ENCODE assay signal across 19 cellular contexts in genomic region chr10:61682323-61682722, GRCh38. TPM values are rescaled to one million over a fixed set of nuclear protein-coding genes. Genes with fewer than 3 reads are reported as not detected.
"Had no signal": no experiment of that assay in that cellular context is flagged by ENCODE, and none has a peak within 500 bp of the region (broad histone marks: within the 10 kb centered on the region; RNA-seq: fewer than 3 reads in every experiment).

No MANE protein-coding gene starts in this region.

- DNase-seq: activated CD4-positive, alpha-beta memory T cell treated with anti-CD3 and anti-CD28 coated beads for 36 hours; activated CD4-positive, alpha-beta T cell treated with anti-CD3 and anti-CD28 coated beads for 36 hours; activated effector memory CD4-positive, alpha-beta T cell treated with anti-CD3 and anti-CD28 coated beads, Interleukin-2, amount 50 U/mL, for 16 hours; activated T-cell treated with anti-CD3 and anti-CD28 coated beads, Interleukin-2, amount 50 U/mL, for 4 hours; effector memory CD4-positive, alpha-beta T cell; hypothalamus; kidney; left ventricle myocardium superior; mucosa of descending colon; naive thymus-derived CD4-positive, alpha-beta T cell; ovary; stimulated activated naive CD8-positive, alpha-beta T cell treated with anti-CD3 and anti-CD28 coated beads, Interleukin-15, amount 100 ng/mL, for 72 hours; T-helper 17 cell; upper lobe of right lung; WERI-Rb-1 had no signal

- H3K9me3 ChIP-seq: mucosa of descending colon, ovary, upper lobe of right lung had no signal

- H3K27ac Mint-ChIP-seq: activated CD4-positive, alpha-beta memory T cell treated with anti-CD3 and anti-CD28 coated beads for 36 hours; activated CD4-positive, alpha-beta T cell treated with anti-CD3 and anti-CD28 coated beads for 36 hours; activated naive CD4-positive, alpha-beta T cell treated with anti-CD3 and anti-CD28 coated beads, Interleukin-2, amount 50 U/mL, for 72 hours; memory B cell; naive thymus-derived CD4-positive, alpha-beta T cell; stimulated activated naive CD8-positive, alpha-beta T cell treated with anti-CD3 and anti-CD28 coated beads, Interleukin-15, amount 100 ng/mL, for 72 hours; T-helper 17 cell had no signal

- H3K4me3 Mint-ChIP-seq: activated CD4-positive, alpha-beta memory T cell treated with anti-CD3 and anti-CD28 coated beads for 36 hours; activated CD4-positive, alpha-beta T cell treated with anti-CD3 and anti-CD28 coated beads for 36 hours; activated T-cell treated with anti-CD3 and anti-CD28 coated beads, Interleukin-2, amount 50 U/mL, for 4 hours; central memory CD8-positive, alpha-beta T cell; memory B cell; naive thymus-derived CD4-positive, alpha-beta T cell; stimulated activated naive CD8-positive, alpha-beta T cell treated with anti-CD3 and anti-CD28 coated beads, Interleukin-15, amount 100 ng/mL, for 72 hours; T-helper 17 cell had no signal

- H3K4me1 Mint-ChIP-seq: activated CD4-positive, alpha-beta T cell treated with anti-CD3 and anti-CD28 coated beads for 36 hours; central memory CD8-positive, alpha-beta T cell; memory B cell; naive thymus-derived CD4-positive, alpha-beta T cell; stimulated activated naive CD8-positive, alpha-beta T cell treated with anti-CD3 and anti-CD28 coated beads, Interleukin-15, amount 100 ng/mL, for 72 hours; T-helper 17 cell had no signal

- ATAC-seq: activated CD4-positive, alpha-beta T cell treated with anti-CD3 and anti-CD28 coated beads for 36 hours; activated naive CD4-positive, alpha-beta T cell treated with anti-CD3 and anti-CD28 coated beads, Interleukin-2, amount 50 U/mL, for 72 hours; activated T-cell treated with anti-CD3 and anti-CD28 coated beads, Interleukin-2, amount 50 U/mL, for 4 hours; left ventricle myocardium superior; mucosa of descending colon; naive thymus-derived CD4-positive, alpha-beta T cell; sciatic nerve; stimulated activated naive CD8-positive, alpha-beta T cell treated with anti-CD3 and anti-CD28 coated beads, Interleukin-15, amount 100 ng/mL, for 72 hours; T-helper 17 cell; upper lobe of right lung had no signal

- FAIRE-seq: kidney had no signal

- H3K36me3 Mint-ChIP-seq: activated CD4-positive, alpha-beta memory T cell treated with anti-CD3 and anti-CD28 coated beads for 36 hours; activated naive CD4-positive, alpha-beta T cell treated with anti-CD3 and anti-CD28 coated beads, Interleukin-2, amount 50 U/mL, for 72 hours; memory B cell; naive thymus-derived CD4-positive, alpha-beta T cell had no signal

- H3K27ac ChIP-seq: ovary, upper lobe of right lung, WERI-Rb-1 had no signal

- H3K27me3 Mint-ChIP-seq: activated CD4-positive, alpha-beta memory T cell treated with anti-CD3 and anti-CD28 coated beads for 36 hours; activated CD4-positive, alpha-beta T cell treated with anti-CD3 and anti-CD28 coated beads for 36 hours; central memory CD8-positive, alpha-beta T cell; memory B cell; stimulated activated naive CD8-positive, alpha-beta T cell treated with anti-CD3 and anti-CD28 coated beads, Interleukin-15, amount 100 ng/mL, for 72 hours; T-helper 17 cell had no signal

- H3K9me3 Mint-ChIP-seq: activated CD4-positive, alpha-beta memory T cell treated with anti-CD3 and anti-CD28 coated beads for 36 hours; activated naive CD4-positive, alpha-beta T cell treated with anti-CD3 and anti-CD28 coated beads, Interleukin-2, amount 50 U/mL, for 72 hours; activated T-cell treated with anti-CD3 and anti-CD28 coated beads, Interleukin-2, amount 50 U/mL, for 4 hours; central memory CD8-positive, alpha-beta T cell; memory B cell; stimulated activated naive CD8-positive, alpha-beta T cell treated with anti-CD3 and anti-CD28 coated beads, Interleukin-15, amount 100 ng/mL, for 72 hours had no signal

- H3K4me1 ChIP-seq: upper lobe of right lung had no signal

- H3K4me3 ChIP-seq: mucosa of descending colon, ovary, upper lobe of right lung had no signal

RNA-seq across cellular contexts. Expression of gene CABCOCO1, which starts 19.6 kb away (rescaled TPM):
- total RNA-seq: activated CD4-positive, alpha-beta memory T cell treated with anti-CD3 and anti-CD28 coated beads for 36 hours; activated CD4-positive, alpha-beta T cell treated with anti-CD3 and anti-CD28 coated beads for 36 hours; activated naive CD4-positive, alpha-beta T cell treated with anti-CD3 and anti-CD28 coated beads, Interleukin-2, amount 50 U/mL, for 72 hours; activated T-cell treated with anti-CD3 and anti-CD28 coated beads, Interleukin-2, amount 50 U/mL, for 4 hours; left ventricle myocardium superior; naive thymus-derived CD4-positive, alpha-beta T cell; sciatic nerve; T-helper 17 cell; upper lobe of right lung had no signal
- polyA plus RNA-seq: naive thymus-derived CD4-positive, alpha-beta T cell had no signal
